In genomic region chr3:118526758-118527526, GRCh38 we compare ENCODE assay signal across 14 cellular contexts.
DNase-seq lines count a peak whose midpoint lies in the region; ATAC-seq and TF ChIP-seq lines count a peak whose summit lies in the region.
"Had no signal": no experiment of that assay in that cellular context is flagged by ENCODE, and none has a peak within 500 bp of the region (broad histone marks: within the 10 kb centered on the region; RNA-seq: fewer than 3 reads in every experiment).

No MANE protein-coding gene starts in this region.

- H3K36me3 ChIP-seq in SJCRH30 (no peaks in the 10 kb centered on the region), upper lobe of left lung (no peaks in the 10 kb centered on the region), GM23338 (ENCODE audit: insufficient read depth) (no peaks in the 10 kb centered on the region; the same call in 1 of the 2 replicates)
- H3K36me3 ChIP-seq: thoracic aorta had no signal

- H3K36me3 Mint-ChIP-seq in GM23338 (ENCODE audit: low read depth) = peaks cover 4% of the 10 kb centered on the region; the same call in 2 of the 3 replicates
- H3K36me3 Mint-ChIP-seq: activated CD8-positive, alpha-beta memory T cell treated with anti-CD3 and anti-CD28 coated beads, Interleukin-2, amount 10 ng/mL, durations not matched to agents 7 days and 5 days; CD4-positive, CD25-positive, alpha-beta regulatory T cell had no signal

- no peak overlapping the region for H3K4me2 ChIP-seq in GM23338

- peaks cover 5% of the 10 kb centered on the region for H3K9me3 Mint-ChIP-seq in GM23338

- ATAC-seq in GM18907 (IDR thresholded peaks at IDR 0.05; ENCODE audit: unreplicated experiment) = peak; percentile 61
- peak; percentile 70 for ATAC-seq in HG02678 (IDR thresholded peaks at IDR 0.05; ENCODE audit: unreplicated experiment)
- peak; percentile 74 for ATAC-seq in HG03521 (IDR thresholded peaks at IDR 0.05; ENCODE audit: unreplicated experiment)
- ATAC-seq in upper lobe of left lung (ENCODE audit: low FRiP score in 2 of 2) = no peak
- no peak for ATAC-seq in GM23338
- ATAC-seq: activated CD8-positive, alpha-beta memory T cell treated with anti-CD3 and anti-CD28 coated beads, Interleukin-2, amount 10 ng/mL, durations not matched to agents 7 days and 5 days had no signal

- H3K4me1 Mint-ChIP-seq in GM23338 = peaks cover 2% of the 10 kb centered on the region; the same call in 2 of the 3 replicates
- H3K4me1 Mint-ChIP-seq: activated CD8-positive, alpha-beta memory T cell treated with anti-CD3 and anti-CD28 coated beads, Interleukin-2, amount 10 ng/mL, durations not matched to agents 7 days and 5 days; CD4-positive, CD25-positive, alpha-beta regulatory T cell had no signal

- no peaks in the 10 kb centered on the region for H3K4me1 ChIP-seq in SJCRH30
- H3K4me1 ChIP-seq in upper lobe of left lung = no peaks in the 10 kb centered on the region
- no peaks in the 10 kb centered on the region for H3K4me1 ChIP-seq in GM23338 (ENCODE audit: insufficient read depth)

- H3K9me3 ChIP-seq in SJCRH30 (replicated peaks) (no peaks in the 10 kb centered on the region), upper lobe of left lung (no peaks in the 10 kb centered on the region)
- H3K9me3 ChIP-seq: thoracic aorta had no signal

- 38 to 61% methylated on average over 1 of the region's 1 CpG for WGBS in upper lobe of left lung, 2 donors

- DNase-seq in pons (ENCODE audit: low spot score) = peak; percentile 85
- DNase-seq in SJCRH30 = no peak
- no peak for DNase-seq in upper lobe of left lung
- DNase-seq in GM23338 (ENCODE audit: low spot score) = no peak
- DNase-seq: activated CD8-positive, alpha-beta memory T cell treated with anti-CD3 and anti-CD28 coated beads, Interleukin-2, amount 10 ng/mL, durations not matched to agents 7 days and 5 days; CD4-positive, CD25-positive, alpha-beta regulatory T cell; NCI-H1417 treated with DMSO at 0.1 percent for 48 hours; NCI-H526; Right ventricle myocardium superior had no signal

- TF ChIP-seq EP300 in upper lobe of left lung (IDR thresholded peaks at IDR 0.05) = no peak

- no peak overlapping the region for H2AFZ ChIP-seq in GM23338

- H3K4me3 Mint-ChIP-seq in GM23338 = no peak overlapping the region
- H3K4me3 Mint-ChIP-seq: activated CD8-positive, alpha-beta memory T cell treated with anti-CD3 and anti-CD28 coated beads, Interleukin-2, amount 10 ng/mL, durations not matched to agents 7 days and 5 days; CD4-positive, CD25-positive, alpha-beta regulatory T cell had no signal

- H3K27me3 ChIP-seq in SJCRH30 (no peaks in the 10 kb centered on the region), upper lobe of left lung (no peaks in the 10 kb centered on the region), GM23338 (ENCODE audit: insufficient read depth) (no peaks in the 10 kb centered on the region)

- no peaks in the 10 kb centered on the region for H3F3A ChIP-seq in GM23338 (replicated peaks; ENCODE audit: low read depth)

- H3K4me3 ChIP-seq in SJCRH30 (no peak overlapping the region), upper lobe of left lung (no peak overlapping the region), GM23338 (no peak overlapping the region)
- H3K4me3 ChIP-seq: lung, thoracic aorta had no signal

- peaks cover 10% of the 10 kb centered on the region; the same call in 1 of the 2 replicates for H3K9me2 ChIP-seq in GM23338 (ENCODE audit: insufficient read depth)

- no peak for TF ChIP-seq POLR2A in upper lobe of left lung (IDR thresholded peaks at IDR 0.05)

- TF ChIP-seq CTCF in upper lobe of left lung (IDR thresholded peaks at IDR 0.05) (no peak), GM23338 (conservative IDR thresholded peaks at IDR 0.05; ENCODE audit: low read depth in 2 of 2) (no peak)

- no peaks in the 10 kb centered on the region for H3K27me3 Mint-ChIP-seq in GM23338 (ENCODE audit: insufficient read depth, low read depth, poor library complexity)
- H3K27me3 Mint-ChIP-seq: activated CD8-positive, alpha-beta memory T cell treated with anti-CD3 and anti-CD28 coated beads, Interleukin-2, amount 10 ng/mL, durations not matched to agents 7 days and 5 days; CD4-positive, CD25-positive, alpha-beta regulatory T cell had no signal

- H3K79me2 ChIP-seq in GM23338 (replicated peaks; ENCODE audit: insufficient read depth) = no peaks in the 10 kb centered on the region

- no peaks in the 10 kb centered on the region for H4K20me1 ChIP-seq in GM23338 (replicated peaks; ENCODE audit: insufficient read depth)

- H3K27ac Mint-ChIP-seq in GM23338 = no peak overlapping the region
- H3K27ac Mint-ChIP-seq: activated CD8-positive, alpha-beta memory T cell treated with anti-CD3 and anti-CD28 coated beads, Interleukin-2, amount 10 ng/mL, durations not matched to agents 7 days and 5 days had no signal

- H3K27ac ChIP-seq in SJCRH30 = no peak overlapping the region
- H3K27ac ChIP-seq in upper lobe of left lung = no peak overlapping the region
- H3K27ac ChIP-seq in GM23338 (ENCODE audit: low read depth) = no peak overlapping the region
- H3K27ac ChIP-seq: thoracic aorta had no signal

TF ChIP-seq in GM23338, 12 proteins besides CTCF, POLR2A, EP300 and RAD21:
- no peak for TF ChIP-seq NANOG (IDR thresholded peaks at IDR 0.05; ENCODE audit: borderline replicate concordance)
- no peak for TF ChIP-seq POLR2AphosphoS5 (IDR thresholded peaks at IDR 0.05; ENCODE audit: low read depth)

Comparison
In these comparisons a context has a peak if more than half of its experiments do, and no peak if none do; other contexts are left out.
1. ATAC-seq: peak in GM18907 (single experiment), HG02678 (single experiment) and HG03521 (single experiment); none in upper lobe of left lung (0 of 2) and GM23338 (single experiment).